31 cellular contexts compared by ENCODE assay signal in the genomic region with DNA sequence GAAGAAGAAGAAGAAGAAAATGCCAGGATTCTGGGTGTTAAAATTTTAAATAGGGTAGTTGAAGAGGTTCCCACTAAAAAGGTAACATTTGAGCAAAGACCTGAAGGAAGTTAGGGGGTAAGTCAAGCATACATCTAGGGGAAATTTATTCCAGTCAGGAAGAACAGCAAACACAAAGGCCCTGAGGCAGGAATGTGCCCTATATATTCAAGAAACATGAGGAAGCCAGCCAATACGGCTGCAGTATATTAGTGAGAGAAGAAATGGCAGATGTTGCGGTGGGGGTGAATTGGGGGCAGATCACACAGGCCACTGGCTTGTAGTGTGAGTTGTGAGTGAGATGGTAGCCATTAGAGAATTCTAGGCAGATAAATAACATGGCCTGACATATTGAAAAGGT. TPM values are rescaled to one million over a fixed set of nuclear protein-coding genes. Genes with fewer than 3 reads are reported as not detected.
"Had no signal": no experiment of that assay in that cellular context is flagged by ENCODE, and none has a peak within 500 bp of the region (broad histone marks: within the 10 kb centered on the region; RNA-seq: fewer than 3 reads in every experiment).

No MANE protein-coding gene starts in this region.

- H3K4me3 ChIP-seq: coronary artery, dorsolateral prefrontal cortex, left lung, lung, suprapubic skin, tibial artery had no signal

- H3K27me3 ChIP-seq: dorsolateral prefrontal cortex, left lung, neutrophil, suprapubic skin, tibial artery had no signal

- H3K4me3 Mint-ChIP-seq: activated naive CD4-positive, alpha-beta T cell treated with anti-CD3 and anti-CD28 coated beads, Interleukin-2, amount 50 U/mL, for 24 hours; activated T-cell treated with anti-CD3 and anti-CD28 coated beads, Interleukin-2, amount 50 U/mL, for 24 hours; nephron; stimulated activated effector memory CD8-positive, alpha-beta T cell treated with anti-CD3 and anti-CD28 coated beads, Interleukin-12 subunit alpha, Interleukin-12 subunit beta, amount 100 ng/mL, for 72 hours; T-cell; T-helper 2 cell treated with Interferon-gamma antibody and Interleukin-4, amounts not matched to agents 5 μg/mL and 100 μg/mL, for 36 hours had no signal

- H3K36me3 ChIP-seq: neutrophil, suprapubic skin had no signal

- H3K27me3 Mint-ChIP-seq: activated naive CD4-positive, alpha-beta T cell treated with anti-CD3 and anti-CD28 coated beads, Interleukin-2, amount 50 U/mL, for 24 hours; activated T-cell treated with anti-CD3 and anti-CD28 coated beads, Interleukin-2, amount 50 U/mL, for 24 hours; T-cell had no signal

- H3K9me3 ChIP-seq: left lung, neutrophil, suprapubic skin, tibial artery had no signal

- H3K27ac ChIP-seq: coronary artery, dorsolateral prefrontal cortex, left lung, neutrophil, suprapubic skin, tibial artery had no signal

- DNase-seq: activated CD4-positive, alpha-beta T cell treated with anti-CD3 and anti-CD28 coated beads for 4 hours; activated CD4-positive, alpha-beta T cell treated with anti-CD3 and anti-CD28 coated beads, Interleukin-2, amount 50 U/mL, for 48 hours; activated CD4-positive, CD25-positive, alpha-beta regulatory T cell; activated CD8-positive, alpha-beta memory T cell treated with anti-CD3 and anti-CD28 coated beads for 24 hours; activated CD8-positive, alpha-beta memory T cell treated with anti-CD3 and anti-CD28 coated beads, Interleukin-2, amount 50 U/mL, for 4 hours; activated T-cell treated with anti-CD3 and anti-CD28 coated beads, Interleukin-2, amount 50 U/mL, for 24 hours; anterior cingulate cortex; cerebellar nuclear complex; dorsolateral prefrontal cortex; effector memory CD4-positive, alpha-beta T cell; erythroblast; head of caudate nucleus; kidney glomerular epithelial cell; left lung; mesendoderm; small intestine; stimulated activated CD4-positive, alpha-beta T cell treated with anti-CD3 and anti-CD28 coated beads, Interleukin-4, amount 100 ng/mL, for 24 hours; T-cell; tibial artery had no signal

- H3K27ac Mint-ChIP-seq: activated naive CD4-positive, alpha-beta T cell treated with anti-CD3 and anti-CD28 coated beads, Interleukin-2, amount 50 U/mL, for 24 hours; activated T-cell treated with anti-CD3 and anti-CD28 coated beads, Interleukin-2, amount 50 U/mL, for 24 hours; nephron; stimulated activated effector memory CD8-positive, alpha-beta T cell treated with anti-CD3 and anti-CD28 coated beads, Interleukin-12 subunit alpha, Interleukin-12 subunit beta, amount 100 ng/mL, for 72 hours; T-helper 2 cell treated with Interferon-gamma antibody and Interleukin-4, amounts not matched to agents 5 μg/mL and 100 μg/mL, for 36 hours had no signal

- ATAC-seq: left lung; sciatic nerve; stimulated activated effector memory CD8-positive, alpha-beta T cell treated with anti-CD3 and anti-CD28 coated beads, Interleukin-12 subunit alpha, Interleukin-12 subunit beta, amount 100 ng/mL, for 72 hours; T-cell had no signal

RNA-seq across cellular contexts. Expression of a gene that starts 32.1 kb away (rescaled TPM):
- total RNA-seq: myocyte had no signal

RNA-seq across cellular contexts. Expression of a gene that starts 51.8 kb away (rescaled TPM):
- total RNA-seq: bronchial epithelial cell, mononuclear cell had no signal
